ENCODE assay signal across 15 cellular contexts in genomic region chr3:151329368-151329767, GRCh38. TPM values are rescaled to one million over a fixed set of nuclear protein-coding genes. Genes with fewer than 3 reads are reported as not detected.
DNase-seq lines count a peak whose midpoint lies in the region; ATAC-seq and TF ChIP-seq lines count a peak whose summit lies in the region.
"Had no signal": no experiment of that assay in that cellular context is flagged by ENCODE, and none has a peak within 500 bp of the region (broad histone marks: within the 10 kb centered on the region; RNA-seq: fewer than 3 reads in every experiment).

TSS of gene P2RY13 (minus strand) at chr3:151329549. CDS start at chr3:151329528, 21 bp downstream.

- H3K27ac Mint-ChIP-seq in activated CD4-positive, alpha-beta T cell treated with anti-CD3 and anti-CD28 coated beads, Interleukin-2, amount 10 ng/mL, durations not matched to agents 7 days and 5 days, result peak within 1 kb of the TSS; percentile 7
- peak within 1 kb of the TSS; percentile 90 for H3K27ac Mint-ChIP-seq in activated B cell treated with CpG ODN at 0.5 μM for 24 hours
- H3K27ac Mint-ChIP-seq in immature natural killer cell, result peak within 1 kb of the TSS; percentile 64 to 79 (median 74)
- peak within 1 kb of the TSS; percentile 1 for H3K27ac Mint-ChIP-seq in stimulated activated naive B cell treated with anti-CD40 and anti-IgM and Interleukin-4, amounts not matched to agents 10 μg/mL and 1 μg/mL and 100 μg/mL, for 72 hours

- H3K27ac ChIP-seq in substantia nigra (ENCODE audit: low read depth, low read length, poor library complexity, severe bottlenecking), result no peak within 1 kb of the TSS
- H3K27ac ChIP-seq: SK-N-MC had no signal

- POLR2A ChIA-PET in activated CD4-positive, alpha-beta T cell treated with anti-CD3 and anti-CD28 coated beads, Interleukin-2, amount 10 ng/mL, durations not matched to agents 7 days and 5 days (lab: Charles Lee), result no interaction called here
- POLR2A ChIA-PET in activated B cell treated with CpG ODN at 0.5 μM for 24 hours (lab: Charles Lee), result no interaction called here

- peak within 1 kb of the TSS; percentile 35 for H3K4me3 Mint-ChIP-seq in activated CD4-positive, alpha-beta T cell treated with anti-CD3 and anti-CD28 coated beads, Interleukin-2, amount 10 ng/mL, durations not matched to agents 7 days and 5 days
- H3K4me3 Mint-ChIP-seq in activated B cell treated with CpG ODN at 0.5 μM for 24 hours (peak within 1 kb of the TSS; percentile 82), immature natural killer cell (peak within 1 kb of the TSS; percentile 36 to 80 (median 64))
- peak within 1 kb of the TSS; percentile 18 to 84 for H3K4me3 Mint-ChIP-seq in stimulated activated naive B cell treated with anti-CD40 and anti-IgM and Interleukin-4, amounts not matched to agents 10 μg/mL and 1 μg/mL and 100 μg/mL, for 72 hours
- H3K4me3 Mint-ChIP-seq: neural crest cell had no signal

- no peak for TF ChIP-seq CTCF in activated B cell treated with CpG ODN at 0.5 μM for 24 hours (IDR thresholded peaks at IDR 0.05)

- H3K4me1 Mint-ChIP-seq in activated CD4-positive, alpha-beta T cell treated with anti-CD3 and anti-CD28 coated beads, Interleukin-2, amount 10 ng/mL, durations not matched to agents 7 days and 5 days, result peaks cover 14% of the 10 kb centered on the region
- peaks cover 33% of the 10 kb centered on the region for H3K4me1 Mint-ChIP-seq in activated B cell treated with CpG ODN at 0.5 μM for 24 hours
- peaks cover 19 to 34% of the 10 kb centered on the region in 2 donors for H3K4me1 Mint-ChIP-seq in immature natural killer cell
- H3K4me1 Mint-ChIP-seq in stimulated activated naive B cell treated with anti-CD40 and anti-IgM and Interleukin-4, amounts not matched to agents 10 μg/mL and 1 μg/mL and 100 μg/mL, for 72 hours, result peaks cover 2 to 8% of the 10 kb centered on the region in 2 donors
- H3K4me1 Mint-ChIP-seq: neural crest cell had no signal

- CTCF ChIA-PET in activated CD4-positive, alpha-beta T cell treated with anti-CD3 and anti-CD28 coated beads, Interleukin-2, amount 10 ng/mL, durations not matched to agents 7 days and 5 days (lab: Charles Lee), result interaction anchor here (2.1 kb wide), 1 partner anchor 37 kb away, joined by 6 read pairs; no protein-coding TSS in a partner anchor
- CTCF ChIA-PET in activated B cell treated with CpG ODN at 0.5 μM for 24 hours (lab: Charles Lee), result interaction anchor here (1.3 to 1.8 kb wide), 2 partner anchors 22 to 50 kb away, joined by 5 read pairs; no protein-coding TSS in a partner anchor

- H3K9me3 Mint-ChIP-seq in activated CD4-positive, alpha-beta T cell treated with anti-CD3 and anti-CD28 coated beads, Interleukin-2, amount 10 ng/mL, durations not matched to agents 7 days and 5 days, result no peaks in the 10 kb centered on the region
- H3K9me3 Mint-ChIP-seq in activated B cell treated with CpG ODN at 0.5 μM for 24 hours (no peaks in the 10 kb centered on the region), immature natural killer cell (no peaks in the 10 kb centered on the region)
- H3K9me3 Mint-ChIP-seq in stimulated activated naive B cell treated with anti-CD40 and anti-IgM and Interleukin-4, amounts not matched to agents 10 μg/mL and 1 μg/mL and 100 μg/mL, for 72 hours, result no peaks in the 10 kb centered on the region
- H3K9me3 Mint-ChIP-seq: neural crest cell had no signal

- H3K27me3 Mint-ChIP-seq in activated CD4-positive, alpha-beta T cell treated with anti-CD3 and anti-CD28 coated beads, Interleukin-2, amount 10 ng/mL, durations not matched to agents 7 days and 5 days, result peaks cover 12% of the 10 kb centered on the region
- no peaks in the 10 kb centered on the region for H3K27me3 Mint-ChIP-seq in activated B cell treated with CpG ODN at 0.5 μM for 24 hours
- H3K27me3 Mint-ChIP-seq in immature natural killer cell (ENCODE audit: low read depth in 3 of 3), result peaks cover 0 to 5% (median 2%) of the 10 kb centered on the region in 3 donors
- H3K27me3 Mint-ChIP-seq in stimulated activated naive B cell treated with anti-CD40 and anti-IgM and Interleukin-4, amounts not matched to agents 10 μg/mL and 1 μg/mL and 100 μg/mL, for 72 hours, result no peaks in the 10 kb centered on the region

- no peak for DNase-seq in activated CD4-positive, alpha-beta T cell treated with anti-CD3 and anti-CD28 coated beads, Interleukin-2, amount 10 ng/mL, durations not matched to agents 7 days and 5 days
- no peak for DNase-seq in activated CD4-positive, alpha-beta T cell treated with anti-CD3 and anti-CD28 coated beads for 1 hour
- no peak for DNase-seq in activated B cell treated with CpG ODN at 0.5 μM for 24 hours
- DNase-seq in immature natural killer cell, result no peak
- DNase-seq in stimulated activated naive B cell treated with anti-CD40 and anti-IgM and Interleukin-4, amounts not matched to agents 10 μg/mL and 1 μg/mL and 100 μg/mL, for 72 hours, result no peak
- DNase-seq in substantia nigra (lab: John Stamatoyannopoulos, UW), result no peak
- DNase-seq in HT-29 (ENCODE audit: low spot score), result no peak
- no peak for DNase-seq in cerebellar cortex (ENCODE audit: low spot score)
- DNase-seq: EL; MG63; stimulated activated CD4-positive, alpha-beta T cell treated with anti-CD3 and anti-CD28 coated beads, Interleukin-1b, Interleukin-23, amount 100 ng/mL, for 48 hours; stomach had no signal

- H3K36me3 Mint-ChIP-seq in activated CD4-positive, alpha-beta T cell treated with anti-CD3 and anti-CD28 coated beads, Interleukin-2, amount 10 ng/mL, durations not matched to agents 7 days and 5 days (ENCODE audit: low read depth), result no peaks in the 10 kb centered on the region
- H3K36me3 Mint-ChIP-seq in activated B cell treated with CpG ODN at 0.5 μM for 24 hours (ENCODE audit: low read depth) (no peaks in the 10 kb centered on the region), immature natural killer cell (no peaks in the 10 kb centered on the region)
- H3K36me3 Mint-ChIP-seq in stimulated activated naive B cell treated with anti-CD40 and anti-IgM and Interleukin-4, amounts not matched to agents 10 μg/mL and 1 μg/mL and 100 μg/mL, for 72 hours, result no peaks in the 10 kb centered on the region

- intact Hi-C loops in activated B cell treated with CpG ODN at 0.5 μM for 24 hours (cut with micrococcal nuclease), result loop anchor here (2.0 kb wide), 2 partner anchors 53 to 161 kb away; no protein-coding TSS in a partner anchor

- ATAC-seq in activated B cell treated with CpG ODN at 0.5 μM for 24 hours (ENCODE audit: low read depth), result no peak
- no peak for ATAC-seq in stimulated activated naive B cell treated with anti-CD40 and anti-IgM and Interleukin-4, amounts not matched to agents 10 μg/mL and 1 μg/mL and 100 μg/mL, for 72 hours (replicated peaks)

RNA-seq across cellular contexts. Expression of gene P2RY13, which starts in this region (rescaled TPM):
- total RNA-seq in activated CD4-positive, alpha-beta T cell treated with anti-CD3 and anti-CD28 coated beads, Interleukin-2, amount 10 ng/mL, durations not matched to agents 7 days and 5 days, result not detected
- total RNA-seq in activated B cell treated with CpG ODN at 0.5 μM for 24 hours, result 0.33 and 0.34 TPM in 2 replicates
- under 1 TPM in 2 of 3 donors, not detected in 1; 0.18 to 0.50 TPM for polyA plus RNA-seq in immature natural killer cell
- total RNA-seq in HT-29 (2014; rRNA removed; shearing (Covaris generic)), result not detected in 2 replicates
- total RNA-seq: activated CD8-positive, alpha-beta memory T cell treated with anti-CD3 and anti-CD28 coated beads for 36 hours; neural crest cell had no signal

Comparison
In these comparisons a context has a peak if more than half of its experiments do, and no peak if none do; other contexts are left out.
1. H3K27ac Mint-ChIP-seq: peak in every context shown above with its lines; median percentile 90 in activated B cell treated with CpG ODN at 0.5 μM for 24 hours; 74 in immature natural killer cell; 7 in activated CD4-positive, alpha-beta T cell treated with anti-CD3 and anti-CD28 coated beads, Interleukin-2, amount 10 ng/mL, durations not matched to agents 7 days and 5 days; 1 in stimulated activated naive B cell treated with anti-CD40 and anti-IgM and Interleukin-4, amounts not matched to agents 10 μg/mL and 1 μg/mL and 100 μg/mL, for 72 hours.